In the genomic region with DNA sequence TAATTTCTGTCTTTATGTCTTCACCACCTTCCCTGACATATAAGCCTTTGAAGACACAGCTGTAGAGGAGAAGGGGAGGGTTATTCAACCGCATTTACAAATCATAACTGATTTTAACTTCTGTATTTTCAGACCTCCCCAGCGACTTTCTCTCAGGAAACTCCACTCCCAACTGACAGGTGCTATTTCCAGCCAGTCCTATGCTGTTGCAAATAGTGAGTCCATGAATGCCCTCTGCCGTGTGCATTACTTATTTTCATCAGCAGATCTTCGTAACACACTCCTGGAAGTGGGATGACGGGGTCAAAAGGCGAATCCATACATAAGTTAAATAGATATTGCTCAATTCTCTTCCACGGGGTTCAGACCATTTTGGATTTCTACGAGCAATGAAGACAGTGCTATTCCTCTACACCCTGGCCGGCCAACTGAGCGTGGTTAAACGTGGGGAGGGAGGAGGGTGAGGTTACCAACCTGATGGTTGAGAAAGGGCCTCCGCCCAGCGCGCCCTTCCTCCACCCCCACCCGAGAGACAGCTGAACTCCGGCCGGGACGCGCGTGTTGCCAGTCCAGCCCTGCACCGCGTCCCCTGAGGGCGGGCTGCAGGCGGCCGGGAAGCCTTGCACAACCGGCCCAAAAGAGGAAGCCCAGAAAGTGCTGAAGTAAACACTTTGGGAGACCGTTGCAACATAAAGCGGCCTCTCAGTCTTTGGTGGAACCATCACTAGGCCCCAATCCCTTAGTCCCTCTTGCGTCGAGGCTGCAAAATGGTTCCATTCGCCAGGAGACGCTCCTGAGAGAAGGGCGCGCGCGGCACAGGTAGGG, we compare ENCODE assay signal across 8 cellular contexts.
DNase-seq lines count a peak whose midpoint lies in the region; ATAC-seq and TF ChIP-seq lines count a peak whose summit lies in the region.

TSS of gene APBB1IP (plus strand) at position 705 of the 825 bp plus-strand sequence. CDS start 53,986 bp downstream, outside the sequence.

- no peaks in the 10 kb centered on the region for H3K9me2 ChIP-seq in SU-DHL-6 (replicated peaks; ENCODE audit: insufficient read depth, low read length)

- H3K36me3 ChIP-seq in SU-DHL-6 (ENCODE audit: low read length) (0 out of 2 replicates have a peak, but pooled peaks cover 5% of the 10 kb centered on the region), iPS-15b (ENCODE audit: control insufficient read depth, insufficient read depth, low read length) (no peaks in the 10 kb centered on the region), WERI-Rb-1 (no peaks in the 10 kb centered on the region)

- ATAC-seq in GM18861 (IDR thresholded peaks at IDR 0.05; ENCODE audit: unreplicated experiment) = peak; percentile 39
- peak; percentile 49 for ATAC-seq in HG02981 (IDR thresholded peaks at IDR 0.05; ENCODE audit: unreplicated experiment)

- peaks cover 26% of the 10 kb centered on the region for H3F3A ChIP-seq in SU-DHL-6 (ENCODE audit: insufficient read depth)

- no peaks in the 10 kb centered on the region for H4K20me1 ChIP-seq in SU-DHL-6 (ENCODE audit: low read depth, low read length)

- H3K4me3 ChIP-seq in SU-DHL-6 (ENCODE audit: insufficient read depth, low read length, poor library complexity, severe bottlenecking) (peak within 1 kb of the TSS; percentile 68), iPS-15b (ENCODE audit: low read depth, low read length) (peak within 1 kb of the TSS; percentile 55), WERI-Rb-1 (ENCODE audit: low read depth, low read length) (no peak within 1 kb of the TSS)

- no peak for TF ChIP-seq CTCF in SU-DHL-6 (IDR thresholded peaks at IDR 0.05; ENCODE audit: insufficient read depth, low read length, poor library complexity, severe bottlenecking)
- no peak for TF ChIP-seq CTCF in WERI-Rb-1 (IDR thresholded peaks at IDR 0.05; ENCODE audit: low read depth, low read length)

- H3K27me3 ChIP-seq in SU-DHL-6 (ENCODE audit: low read length) (no peaks in the 10 kb centered on the region), iPS-15b (ENCODE audit: control insufficient read depth, insufficient read depth, low read length) (peaks cover 38% of the 10 kb centered on the region), WERI-Rb-1 (ENCODE audit: insufficient read depth, low read depth, severe bottlenecking) (no peaks in the 10 kb centered on the region)

- peak within 1 kb of the TSS; percentile 97 for H3K4me2 ChIP-seq in SU-DHL-6 (ENCODE audit: low read depth, low read length, poor library complexity, severe bottlenecking)

- H3K4me1 ChIP-seq in iPS-15b (ENCODE audit: control insufficient read depth, insufficient read depth, low read length) = no peaks in the 10 kb centered on the region

- peak in 35 of 56 donors; percentile 2 to 56 (median 21) for DNase-seq in amygdala (lab: John Stamatoyannopoulos, UW)
- DNase-seq in stimulated activated CD4-positive, alpha-beta T cell treated with anti-CD3 and anti-CD28 coated beads, Interleukin-12 subunit alpha, Interleukin-12 subunit beta, amount 100 ng/mL, for 48 hours (ENCODE audit: low read depth in 2 of 3, low spot score in 1 of 3) = peak in 2 of 3 donors; percentile 28 to 44
- no peak for DNase-seq in DMS 273 (lab: John Stamatoyannopoulos, UW; ENCODE audit: unreplicated experiment)
- DNase-seq in WERI-Rb-1 = no peak

- H3K9me3 ChIP-seq in SU-DHL-6 (ENCODE audit: insufficient read depth, low read length) = no peaks in the 10 kb centered on the region
- H3K9me3 ChIP-seq in iPS-15b (ENCODE audit: control insufficient read depth, insufficient read depth, low read length) = no peaks in the 10 kb centered on the region
- H3K9me3 ChIP-seq in WERI-Rb-1 (ENCODE audit: severe bottlenecking) = no peaks in the 10 kb centered on the region

- peak within 1 kb of the TSS; percentile 39 for H2AFZ ChIP-seq in SU-DHL-6 (ENCODE audit: low read depth, low read length, severe bottlenecking)

- peaks cover 54% of the 10 kb centered on the region for H3K79me2 ChIP-seq in SU-DHL-6 (ENCODE audit: insufficient read depth, low read length)

- H3K27ac ChIP-seq in SU-DHL-6 (ENCODE audit: low read depth, low read length) (peak within 1 kb of the TSS; percentile 99), WERI-Rb-1 (no peak within 1 kb of the TSS)

- peak within 1 kb of the TSS; percentile 94 for H3K9ac ChIP-seq in SU-DHL-6 (ENCODE audit: low read length)
- H3K9ac ChIP-seq in iPS-15b (ENCODE audit: low read depth, low read length) = no peak within 1 kb of the TSS

Comparison
In these comparisons a context has a peak if more than half of its experiments do, and no peak if none do; other contexts are left out.
1. DNase-seq: peak in amygdala (35 of 56) and stimulated activated CD4-positive, alpha-beta T cell treated with anti-CD3 and anti-CD28 coated beads, Interleukin-12 subunit alpha, Interleukin-12 subunit beta, amount 100 ng/mL, for 48 hours (2 of 3); none in DMS 273 (single experiment) and WERI-Rb-1 (single experiment).